ENCODE assay signal across 7 cellular contexts in genomic region chr1:89763649-89763986, GRCh38. TPM values are rescaled to one million over a fixed set of nuclear protein-coding genes. Genes with fewer than 3 reads are reported as not detected.
DNase-seq lines count a peak whose midpoint lies in the region; ATAC-seq and TF ChIP-seq lines count a peak whose summit lies in the region.

No MANE protein-coding gene starts in this region.

- peak overlapping the region; percentile 69; the same call in 1 of the 2 replicates for H3K4me3 ChIP-seq in iPS-18c (ENCODE audit: insufficient read depth, low read depth, low read length)

- no peaks in the 10 kb centered on the region for H3K27me3 Mint-ChIP-seq in activated T-helper 2 cell treated with anti-CD3 and anti-CD28 coated beads, Interferon-gamma antibody, Interleukin-2, Interleukin-4, amounts not matched to agents 10 μg/mL and 5 μg/mL and 100 μg/mL, durations not matched to agents 14 hours and 24 hours and 36 hours (ENCODE audit: low read depth)

- intact Hi-C loops in activated T-helper 2 cell treated with anti-CD3 and anti-CD28 coated beads, Interferon-gamma antibody, Interleukin-2, Interleukin-4, amounts not matched to agents 10 μg/mL and 5 μg/mL and 100 μg/mL, durations not matched to agents 14 hours and 24 hours and 36 hours (cut with micrococcal nuclease), result loop anchor here (1.0 to 5.0 kb wide), 6 partner anchors 42 to 281 kb away; partner anchors contain the start of gene LRRC8B

- H3K36me3 Mint-ChIP-seq in activated T-helper 2 cell treated with anti-CD3 and anti-CD28 coated beads, Interferon-gamma antibody, Interleukin-2, Interleukin-4, amounts not matched to agents 10 μg/mL and 5 μg/mL and 100 μg/mL, durations not matched to agents 14 hours and 24 hours and 36 hours (ENCODE audit: low read depth), result peaks cover 11% of the 10 kb centered on the region
- H3K36me3 Mint-ChIP-seq in stimulated activated effector memory CD8-positive, alpha-beta T cell treated with anti-CD3 and anti-CD28 coated beads, Interleukin-12 subunit alpha, Interleukin-12 subunit beta, amount 100 ng/mL, for 72 hours, result peaks cover 45% of the 10 kb centered on the region

- peak overlapping the region; percentile 89 for H3K4me3 Mint-ChIP-seq in activated T-helper 2 cell treated with anti-CD3 and anti-CD28 coated beads, Interferon-gamma antibody, Interleukin-2, Interleukin-4, amounts not matched to agents 10 μg/mL and 5 μg/mL and 100 μg/mL, durations not matched to agents 14 hours and 24 hours and 36 hours (ENCODE audit: low read depth)
- H3K4me3 Mint-ChIP-seq in stimulated activated effector memory CD8-positive, alpha-beta T cell treated with anti-CD3 and anti-CD28 coated beads, Interleukin-12 subunit alpha, Interleukin-12 subunit beta, amount 100 ng/mL, for 72 hours, result peak overlapping the region; percentile 80

- H3K4me1 Mint-ChIP-seq in activated T-helper 2 cell treated with anti-CD3 and anti-CD28 coated beads, Interferon-gamma antibody, Interleukin-2, Interleukin-4, amounts not matched to agents 10 μg/mL and 5 μg/mL and 100 μg/mL, durations not matched to agents 14 hours and 24 hours and 36 hours (ENCODE audit: low read depth), result peaks cover 50% of the 10 kb centered on the region
- H3K4me1 Mint-ChIP-seq in stimulated activated effector memory CD8-positive, alpha-beta T cell treated with anti-CD3 and anti-CD28 coated beads, Interleukin-12 subunit alpha, Interleukin-12 subunit beta, amount 100 ng/mL, for 72 hours, result peaks cover 44% of the 10 kb centered on the region

- H3K27ac Mint-ChIP-seq in activated T-helper 2 cell treated with anti-CD3 and anti-CD28 coated beads, Interferon-gamma antibody, Interleukin-2, Interleukin-4, amounts not matched to agents 10 μg/mL and 5 μg/mL and 100 μg/mL, durations not matched to agents 14 hours and 24 hours and 36 hours, result peak overlapping the region; percentile 95
- H3K27ac Mint-ChIP-seq in stimulated activated effector memory CD8-positive, alpha-beta T cell treated with anti-CD3 and anti-CD28 coated beads, Interleukin-12 subunit alpha, Interleukin-12 subunit beta, amount 100 ng/mL, for 72 hours, result peak overlapping the region; percentile 84

- no peak for DNase-seq in activated T-helper 2 cell treated with anti-CD3 and anti-CD28 coated beads, Interferon-gamma antibody, Interleukin-2, Interleukin-4, amounts not matched to agents 10 μg/mL and 5 μg/mL and 100 μg/mL, durations not matched to agents 14 hours and 24 hours and 36 hours (ENCODE audit: low spot score)
- no peak for DNase-seq in stimulated activated effector memory CD8-positive, alpha-beta T cell treated with anti-CD3 and anti-CD28 coated beads, Interleukin-12 subunit alpha, Interleukin-12 subunit beta, amount 100 ng/mL, for 72 hours (ENCODE audit: low spot score in 2 of 2)
- DNase-seq in NCI-H82 treated with DMSO at 0.1 percent for 48 hours (lab: John Stamatoyannopoulos, UW; ENCODE audit: unreplicated experiment) (no peak), GM20000 (ENCODE audit: low spot score) (no peak)
- DNase-seq in activated CD8-positive, alpha-beta memory T cell treated with anti-CD3 and anti-CD28 coated beads, Interleukin-2, amount 50 U/mL, for 4 hours, result no peak

- H3K9me3 ChIP-seq in iPS-18c (ENCODE audit: control insufficient read depth, insufficient read depth, low read length), result no peaks in the 10 kb centered on the region

- H3K9me3 Mint-ChIP-seq in activated T-helper 2 cell treated with anti-CD3 and anti-CD28 coated beads, Interferon-gamma antibody, Interleukin-2, Interleukin-4, amounts not matched to agents 10 μg/mL and 5 μg/mL and 100 μg/mL, durations not matched to agents 14 hours and 24 hours and 36 hours, result no peaks in the 10 kb centered on the region
- H3K9me3 Mint-ChIP-seq in stimulated activated effector memory CD8-positive, alpha-beta T cell treated with anti-CD3 and anti-CD28 coated beads, Interleukin-12 subunit alpha, Interleukin-12 subunit beta, amount 100 ng/mL, for 72 hours, result no peaks in the 10 kb centered on the region

- ATAC-seq in HG02938 (IDR thresholded peaks at IDR 0.05; ENCODE audit: unreplicated experiment), result peak; percentile 5
- no peak for ATAC-seq in stimulated activated effector memory CD8-positive, alpha-beta T cell treated with anti-CD3 and anti-CD28 coated beads, Interleukin-12 subunit alpha, Interleukin-12 subunit beta, amount 100 ng/mL, for 72 hours

- TF ChIP-seq CTCF in GM20000 (IDR thresholded peaks at IDR 0.05; ENCODE audit: extremely low read depth, missing control alignments), result no peak

RNA-seq across cellular contexts. Expression of gene LRRC8D, which starts 57.2 kb away (rescaled TPM):
- total RNA-seq in activated T-helper 2 cell treated with anti-CD3 and anti-CD28 coated beads, Interferon-gamma antibody, Interleukin-2, Interleukin-4, amounts not matched to agents 10 μg/mL and 5 μg/mL and 100 μg/mL, durations not matched to agents 14 hours and 24 hours and 36 hours, result 28.6 and 33.3 TPM in 2 replicates
